Comparison of ENCODE assay signal across 8 cellular contexts in genomic region chr12:49828143-49829091, GRCh38. TPM values are rescaled to one million over a fixed set of nuclear protein-coding genes. Genes with fewer than 3 reads are reported as not detected.
DNase-seq lines count a peak whose midpoint lies in the region; ATAC-seq and TF ChIP-seq lines count a peak whose summit lies in the region.

TSS of gene NCKAP5L (minus strand) at chr12:49828413. CDS start at chr12:49804044, 24,369 bp downstream.

- DNase-seq in GM06990 (ENCODE audit: extremely low read depth, insufficient read length) (peak; percentile 96), NCI-H1092 treated with DMSO at 0.1 percent for 48 hours (lab: John Stamatoyannopoulos, UW) (peak; percentile 81), glomerular visceral epithelial cell (ENCODE audit: extremely low spot score) (peak; percentile 97), osteocyte (ENCODE audit: extremely low spot score, unreplicated experiment) (peak; percentile 98), thoracic aorta (ENCODE audit: low spot score) (peak; percentile 93)
- DNase-seq in activated naive CD8-positive, alpha-beta T cell treated with anti-CD3 and anti-CD28 coated beads for 36 hours, result peak; percentile 94

- ATAC-seq in HG02588 (IDR thresholded peaks at IDR 0.05; ENCODE audit: unreplicated experiment) (peak; percentile 80), SK-N-SH treated with all-trans-retinoic acid at 6 μM for 48 hours (peak; percentile 90), thoracic aorta (ENCODE audit: insufficient number of reproducible peaks, low FRiP score, low read depth) (peak; percentile 96)

- H3K9me3 ChIP-seq in thoracic aorta, result no peaks in the 10 kb centered on the region

- H3K4me3 ChIP-seq in GM06990 (replicated peaks; ENCODE audit: low read depth, low read length) (peak within 1 kb of the TSS; percentile 85), thoracic aorta (peak within 1 kb of the TSS; percentile 94)

- H3K4me3 Mint-ChIP-seq in activated naive CD8-positive, alpha-beta T cell treated with anti-CD3 and anti-CD28 coated beads for 36 hours, result peak within 1 kb of the TSS; percentile 98
- peak within 1 kb of the TSS; percentile 90 for H3K4me3 Mint-ChIP-seq in osteocyte (ENCODE audit: unreplicated experiment)

- H3K27me3 Mint-ChIP-seq in activated naive CD8-positive, alpha-beta T cell treated with anti-CD3 and anti-CD28 coated beads for 36 hours, result no peaks in the 10 kb centered on the region
- no peaks in the 10 kb centered on the region for H3K27me3 Mint-ChIP-seq in osteocyte (ENCODE audit: unreplicated experiment)

- peak within 1 kb of the TSS; percentile 97 for H3K27ac Mint-ChIP-seq in activated naive CD8-positive, alpha-beta T cell treated with anti-CD3 and anti-CD28 coated beads for 36 hours
- peak within 1 kb of the TSS; percentile 96 for H3K27ac Mint-ChIP-seq in osteocyte (ENCODE audit: unreplicated experiment)

- H3K36me3 Mint-ChIP-seq in activated naive CD8-positive, alpha-beta T cell treated with anti-CD3 and anti-CD28 coated beads for 36 hours, result no peaks in the 10 kb centered on the region
- H3K36me3 Mint-ChIP-seq in osteocyte (ENCODE audit: unreplicated experiment), result no peaks in the 10 kb centered on the region

- no peaks in the 10 kb centered on the region for H3K36me3 ChIP-seq in GM06990 (ENCODE audit: control insufficient read depth, insufficient read depth, low read length)
- no peaks in the 10 kb centered on the region for H3K36me3 ChIP-seq in thoracic aorta

- H3K9me3 Mint-ChIP-seq in activated naive CD8-positive, alpha-beta T cell treated with anti-CD3 and anti-CD28 coated beads for 36 hours, result no peaks in the 10 kb centered on the region
- no peaks in the 10 kb centered on the region for H3K9me3 Mint-ChIP-seq in osteocyte (ENCODE audit: unreplicated experiment)

- H3K27ac ChIP-seq in thoracic aorta, result peak within 1 kb of the TSS; percentile 88 to 93

- peaks cover 29% of the 10 kb centered on the region for H3K4me1 Mint-ChIP-seq in activated naive CD8-positive, alpha-beta T cell treated with anti-CD3 and anti-CD28 coated beads for 36 hours
- H3K4me1 Mint-ChIP-seq in osteocyte (ENCODE audit: unreplicated experiment), result peaks cover 51% of the 10 kb centered on the region

- TF ChIP-seq CTCF in GM06990 (IDR thresholded peaks at IDR 0.05; ENCODE audit: insufficient read depth, low read length, poor library complexity, severe bottlenecking) (no peak), osteocyte (IDR thresholded peaks at IDR 0.05) (no peak), thoracic aorta (IDR thresholded peaks at IDR 0.05) (no peak)

- peaks cover 31 to 48% of the 10 kb centered on the region in 2 donors for H3K4me1 ChIP-seq in thoracic aorta (ENCODE audit: control insufficient read depth in 1 of 2, low read depth in 2 of 2)

- no peaks in the 10 kb centered on the region for H3K27me3 ChIP-seq in GM06990 (replicated peaks; ENCODE audit: control insufficient read depth, insufficient read depth, low read length)
- no peaks in the 10 kb centered on the region for H3K27me3 ChIP-seq in thoracic aorta (replicated peaks; ENCODE audit: insufficient read depth)

TF ChIP-seq in SK-N-SH treated with all-trans-retinoic acid at 6 μM for 48 hours, 23 proteins besides CTCF, POLR2A, EP300 and RAD21:
- no peak for TF ChIP-seq TOX (CRISPR knock-in tag; IDR thresholded peaks at IDR 0.05; ENCODE audit: borderline replicate concordance)
- TF ChIP-seq PATZ1 (CRISPR knock-in tag; IDR thresholded peaks at IDR 0.05; ENCODE audit: borderline replicate concordance), result peak; percentile 25; the same call in 1 of the 2 replicates

RNA-seq across cellular contexts. Expression of gene NCKAP5L, which starts in this region (rescaled TPM):
- 1 to 10 TPM; 7.9 to 8.9 TPM for total RNA-seq in activated naive CD8-positive, alpha-beta T cell treated with anti-CD3 and anti-CD28 coated beads for 36 hours
- total RNA-seq in osteocyte (39.1 and 42.4 TPM in 2 replicates), thoracic aorta (10 to 100 TPM; 34.9 to 38.0 TPM)

Comparison
In these comparisons a context has a peak if more than half of its experiments do, and no peak if none do; other contexts are left out.
1. Peak in every context shown above with its lines: DNase-seq, ATAC-seq, H3K4me3 ChIP-seq and H3K27ac ChIP-seq.